ENCODE assay signal across 24 cellular contexts in genomic region chr3:43688245-43688650, GRCh38.
"Had no signal": no experiment of that assay in that cellular context is flagged by ENCODE, and none has a peak within 500 bp of the region (broad histone marks: within the 10 kb centered on the region; RNA-seq: fewer than 3 reads in every experiment).

No MANE protein-coding gene starts in this region.

- H3K4me3 Mint-ChIP-seq: effector memory CD8-positive, alpha-beta T cell had no signal

- H3K4me3 ChIP-seq: esophagus squamous epithelium, hepatocyte, left ventricle myocardium inferior, lung, ovary, suprapubic skin, tibial artery, upper lobe of right lung, vagina had no signal

- ATAC-seq: effector memory CD8-positive, alpha-beta T cell; left cardiac atrium; right cardiac atrium; upper lobe of right lung had no signal

- DNase-seq: cortex of kidney; effector memory CD8-positive, alpha-beta T cell; esophagus squamous epithelium; foreskin melanocyte; head of caudate nucleus; kidney; left cardiac atrium; left ventricle myocardium inferior; mesenchymal stem cell; midbrain; nephron progenitor cell; ovary; small intestine; stimulated activated CD4-positive, alpha-beta T cell treated with anti-CD3 and anti-CD28 coated beads, Interleukin-2, amount 100 ng/mL, for 48 hours; stimulated activated naive CD4-positive, alpha-beta T cell treated with Interleukin-2 at 50 U/mL for 16 hours; tibial artery; upper lobe of right lung had no signal

- H3K27ac ChIP-seq: epithelial cell of prostate, hepatocyte, left ventricle myocardium inferior, neutrophil, ovary, suprapubic skin, tibial artery, upper lobe of right lung, vagina had no signal

- H3K9me3 ChIP-seq: esophagus squamous epithelium, left ventricle myocardium inferior, neutrophil, ovary, suprapubic skin, tibial artery, upper lobe of right lung, vagina had no signal

- H3K27ac Mint-ChIP-seq: effector memory CD8-positive, alpha-beta T cell; nephron progenitor cell had no signal

- H3K9me3 Mint-ChIP-seq: effector memory CD8-positive, alpha-beta T cell had no signal

- H3K27me3 ChIP-seq: esophagus squamous epithelium, hepatocyte, neutrophil, ovary, suprapubic skin, tibial artery, upper lobe of right lung, vagina had no signal

- H3K36me3 ChIP-seq: esophagus squamous epithelium, left ventricle myocardium inferior, neutrophil, ovary, suprapubic skin, tibial artery, upper lobe of right lung, vagina had no signal
